8 cellular contexts compared by ENCODE assay signal in the genomic region with DNA sequence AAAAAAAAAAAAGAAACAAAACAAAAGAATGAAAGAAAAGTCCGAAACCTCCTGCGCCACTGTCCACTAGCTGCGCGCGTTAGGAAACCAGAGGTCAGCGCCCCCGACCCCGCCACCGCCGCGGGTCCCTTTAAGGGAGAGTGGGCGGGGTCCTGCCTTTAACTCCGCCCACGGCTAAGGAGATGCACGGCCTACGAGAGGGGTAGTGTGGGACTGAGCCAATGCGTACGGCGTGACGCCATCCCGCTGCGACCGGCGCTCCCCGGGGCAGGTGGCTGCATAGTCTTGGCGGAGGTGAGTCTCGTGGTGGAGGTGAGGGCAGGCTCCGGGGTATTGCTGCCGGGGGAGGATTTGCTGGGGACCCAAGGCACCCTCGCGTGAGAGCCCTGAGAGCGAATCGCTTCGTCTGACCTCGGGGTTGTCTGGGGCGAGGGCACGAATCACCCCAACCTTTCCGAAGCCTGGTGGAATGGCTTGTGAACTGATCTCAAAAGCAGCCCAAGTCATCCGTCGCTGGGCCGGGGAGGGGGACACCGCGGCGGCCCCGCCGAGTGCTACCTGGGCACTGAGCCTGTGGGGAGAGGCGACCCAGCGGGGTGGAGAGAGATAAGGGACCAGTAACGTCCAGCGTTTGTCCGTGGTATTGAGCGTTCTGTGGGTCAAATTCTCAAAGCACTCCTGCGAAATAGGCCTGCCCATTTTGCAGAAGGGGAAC. TPM values are rescaled to one million over a fixed set of nuclear protein-coding genes. Genes with fewer than 3 reads are reported as not detected.
DNase-seq lines count a peak whose midpoint lies in the region; ATAC-seq, FAIRE-seq and TF ChIP-seq lines count a peak whose summit lies in the region.

TSS of gene MRPS17 (plus strand) at position 241 of the 715 bp plus-strand sequence. CDS start 1,319 bp downstream, outside the sequence.

- H3K4me3 Mint-ChIP-seq in WTC11, result peak within 1 kb of the TSS; percentile 95

- peaks cover 10% of the 10 kb centered on the region for H3K36me3 ChIP-seq in bronchial epithelial cell (ENCODE audit: control insufficient read depth, insufficient read depth, low read length)
- no peaks in the 10 kb centered on the region for H3K36me3 ChIP-seq in smooth muscle cell (ENCODE audit: low read depth)

- H3K27me3 ChIP-seq in bronchial epithelial cell (ENCODE audit: control insufficient read depth, insufficient read depth, low read length) (no peaks in the 10 kb centered on the region), smooth muscle cell (ENCODE audit: low read depth) (no peaks in the 10 kb centered on the region)

- 3% methylated on average over 53 of the region's 53 CpGs for WGBS in smooth muscle cell (ENCODE audit: low lambda C conversion rate)

- H3K4me3 ChIP-seq in bronchial epithelial cell (ENCODE audit: low read depth, low read length) (peak within 1 kb of the TSS; percentile 99), smooth muscle cell (peak within 1 kb of the TSS; percentile 74)

- DNase-seq in AG08395 (ENCODE audit: low spot score) (peak; percentile 98), NCI-H2227 (lab: John Stamatoyannopoulos, UW; ENCODE audit: unreplicated experiment) (peak; percentile 92), WTC11 (ENCODE audit: low spot score) (peak; percentile 93), bronchial epithelial cell (ENCODE audit: low read depth) (peak; percentile 86), iPS-NIHi7 (ENCODE audit: extremely low spot score) (peak; percentile 99), smooth muscle cell (lab: John Stamatoyannopoulos, UW; ENCODE audit: unreplicated experiment) (peak; percentile 21)

- no peaks in the 10 kb centered on the region for H4K20me1 ChIP-seq in smooth muscle cell (ENCODE audit: low read depth)

- CTCF ChIA-PET in WTC11 (lab: Charles Lee), result interaction anchor here (0.9 to 1.9 kb wide), 3 partner anchors 13 to 310 kb away, joined by 3 to 9 read pairs (median 3); partner anchors contain the start of gene NIPSNAP2

- ATAC-seq in GM18907 (IDR thresholded peaks at IDR 0.05; ENCODE audit: unreplicated experiment) (peak; percentile 100), HG03139 (IDR thresholded peaks at IDR 0.05; ENCODE audit: unreplicated experiment) (peak; percentile 100), WTC11 (peak; percentile 99)

- peak within 1 kb of the TSS; percentile 90 for H3K4me2 ChIP-seq in smooth muscle cell

- H3K27ac Mint-ChIP-seq in WTC11, result peak within 1 kb of the TSS; percentile 93

- FAIRE-seq in bronchial epithelial cell (lab: Jason Lieb, UNC), result no peak

- no peak for TF ChIP-seq CTCF in WTC11 (IDR thresholded peaks at IDR 0.05)
- no peak for TF ChIP-seq CTCF in bronchial epithelial cell (IDR thresholded peaks at IDR 0.05; ENCODE audit: insufficient read depth, low read length, severe bottlenecking)
- TF ChIP-seq CTCF in smooth muscle cell (IDR thresholded peaks at IDR 0.05; ENCODE audit: borderline replicate concordance, insufficient read depth, poor library complexity, severe bottlenecking), result no peak

- H3K4me1 Mint-ChIP-seq in WTC11, result peaks cover 9% of the 10 kb centered on the region

- peak within 1 kb of the TSS; percentile 67 for H2AFZ ChIP-seq in smooth muscle cell (ENCODE audit: low read depth)

- no peaks in the 10 kb centered on the region for H3K4me1 ChIP-seq in smooth muscle cell (ENCODE audit: low read depth)

- peaks cover under 1% of the 10 kb centered on the region; the same call in 1 of the 2 replicates for H3K9me3 Mint-ChIP-seq in WTC11

- no peaks in the 10 kb centered on the region for H3K79me2 ChIP-seq in smooth muscle cell (ENCODE audit: low read depth)

- H3K36me3 Mint-ChIP-seq in WTC11, result peaks cover 27% of the 10 kb centered on the region

- no peak within 1 kb of the TSS for H3K27ac ChIP-seq in smooth muscle cell (ENCODE audit: low read depth)

- H3K27me3 Mint-ChIP-seq in WTC11 (ENCODE audit: low read depth), result peaks cover 2% of the 10 kb centered on the region; the same call in 1 of the 2 replicates

- peak within 1 kb of the TSS; percentile 69 for H3K9ac ChIP-seq in smooth muscle cell (ENCODE audit: low read depth)

- no peaks in the 10 kb centered on the region for H3K9me3 ChIP-seq in smooth muscle cell (replicated peaks; ENCODE audit: low read depth)

- H3F3A ChIP-seq in smooth muscle cell (ENCODE audit: low read depth), result no peaks in the 10 kb centered on the region

- POLR2A ChIA-PET in WTC11 (lab: Charles Lee), result interaction anchor here (0.6 to 1.1 kb wide), 3 partner anchors 12 to 20 kb away, joined by 4 to 8 read pairs (median 4); partner anchors contain the start of gene NIPSNAP2

TF ChIP-seq in WTC11, 78 proteins besides CTCF, POLR2A, EP300 and RAD21 (continues in another document):
- TF ChIP-seq, protein P1, sequence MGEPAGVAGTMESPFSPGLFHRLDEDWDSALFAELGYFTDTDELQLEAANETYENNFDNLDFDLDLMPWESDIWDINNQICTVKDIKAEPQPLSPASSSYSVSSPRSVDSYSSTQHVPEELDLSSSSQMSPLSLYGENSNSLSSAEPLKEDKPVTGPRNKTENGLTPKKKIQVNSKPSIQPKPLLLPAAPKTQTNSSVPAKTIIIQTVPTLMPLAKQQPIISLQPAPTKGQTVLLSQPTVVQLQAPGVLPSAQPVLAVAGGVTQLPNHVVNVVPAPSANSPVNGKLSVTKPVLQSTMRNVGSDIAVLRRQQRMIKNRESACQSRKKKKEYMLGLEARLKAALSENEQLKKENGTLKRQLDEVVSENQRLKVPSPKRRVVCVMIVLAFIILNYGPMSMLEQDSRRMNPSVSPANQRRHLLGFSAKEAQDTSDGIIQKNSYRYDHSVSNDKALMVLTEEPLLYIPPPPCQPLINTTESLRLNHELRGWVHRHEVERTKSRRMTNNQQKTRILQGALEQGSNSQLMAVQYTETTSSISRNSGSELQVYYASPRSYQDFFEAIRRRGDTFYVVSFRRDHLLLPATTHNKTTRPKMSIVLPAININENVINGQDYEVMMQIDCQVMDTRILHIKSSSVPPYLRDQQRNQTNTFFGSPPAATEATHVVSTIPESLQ (CRISPR knock-in tag; IDR thresholded peaks at IDR 0.05), result no peak
- TF ChIP-seq OVOL2 (CRISPR knock-in tag; IDR thresholded peaks at IDR 0.05; ENCODE audit: borderline replicate concordance) (no peak), CREM (CRISPR knock-in tag; IDR thresholded peaks at IDR 0.05) (peak; percentile 97), NR1H2 (CRISPR knock-in tag; IDR thresholded peaks at IDR 0.05) (no peak), SP1 (CRISPR knock-in tag; conservative IDR thresholded peaks at IDR 0.05) (peak; percentile 96), ZNF396 (CRISPR knock-in tag; IDR thresholded peaks at IDR 0.05; ENCODE audit: borderline replicate concordance) (no peak), TEAD1 (CRISPR knock-in tag; IDR thresholded peaks at IDR 0.05) (peak; percentile 89), RELA (CRISPR knock-in tag; IDR thresholded peaks at IDR 0.05; ENCODE audit: borderline replicate concordance) (no peak), ATF1 (CRISPR knock-in tag; IDR thresholded peaks at IDR 0.05) (peak; percentile 42; the same call in 1 of the 2 replicates), FOXP1 (CRISPR knock-in tag; IDR thresholded peaks at IDR 0.05; ENCODE audit: borderline replicate concordance) (peak; percentile 52; the same call in 1 of the 2 replicates)
- TF ChIP-seq, protein P2, sequence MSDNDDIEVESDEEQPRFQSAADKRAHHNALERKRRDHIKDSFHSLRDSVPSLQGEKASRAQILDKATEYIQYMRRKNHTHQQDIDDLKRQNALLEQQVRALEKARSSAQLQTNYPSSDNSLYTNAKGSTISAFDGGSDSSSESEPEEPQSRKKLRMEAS (CRISPR knock-in tag; IDR thresholded peaks at IDR 0.05), result peak; percentile 96
- TF ChIP-seq, protein P3, sequence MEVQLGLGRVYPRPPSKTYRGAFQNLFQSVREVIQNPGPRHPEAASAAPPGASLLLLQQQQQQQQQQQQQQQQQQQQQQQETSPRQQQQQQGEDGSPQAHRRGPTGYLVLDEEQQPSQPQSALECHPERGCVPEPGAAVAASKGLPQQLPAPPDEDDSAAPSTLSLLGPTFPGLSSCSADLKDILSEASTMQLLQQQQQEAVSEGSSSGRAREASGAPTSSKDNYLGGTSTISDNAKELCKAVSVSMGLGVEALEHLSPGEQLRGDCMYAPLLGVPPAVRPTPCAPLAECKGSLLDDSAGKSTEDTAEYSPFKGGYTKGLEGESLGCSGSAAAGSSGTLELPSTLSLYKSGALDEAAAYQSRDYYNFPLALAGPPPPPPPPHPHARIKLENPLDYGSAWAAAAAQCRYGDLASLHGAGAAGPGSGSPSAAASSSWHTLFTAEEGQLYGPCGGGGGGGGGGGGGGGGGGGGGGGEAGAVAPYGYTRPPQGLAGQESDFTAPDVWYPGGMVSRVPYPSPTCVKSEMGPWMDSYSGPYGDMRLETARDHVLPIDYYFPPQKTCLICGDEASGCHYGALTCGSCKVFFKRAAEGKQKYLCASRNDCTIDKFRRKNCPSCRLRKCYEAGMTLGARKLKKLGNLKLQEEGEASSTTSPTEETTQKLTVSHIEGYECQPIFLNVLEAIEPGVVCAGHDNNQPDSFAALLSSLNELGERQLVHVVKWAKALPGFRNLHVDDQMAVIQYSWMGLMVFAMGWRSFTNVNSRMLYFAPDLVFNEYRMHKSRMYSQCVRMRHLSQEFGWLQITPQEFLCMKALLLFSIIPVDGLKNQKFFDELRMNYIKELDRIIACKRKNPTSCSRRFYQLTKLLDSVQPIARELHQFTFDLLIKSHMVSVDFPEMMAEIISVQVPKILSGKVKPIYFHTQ (CRISPR knock-in tag; IDR thresholded peaks at IDR 0.05), result no peak
- TF ChIP-seq, protein P4, sequence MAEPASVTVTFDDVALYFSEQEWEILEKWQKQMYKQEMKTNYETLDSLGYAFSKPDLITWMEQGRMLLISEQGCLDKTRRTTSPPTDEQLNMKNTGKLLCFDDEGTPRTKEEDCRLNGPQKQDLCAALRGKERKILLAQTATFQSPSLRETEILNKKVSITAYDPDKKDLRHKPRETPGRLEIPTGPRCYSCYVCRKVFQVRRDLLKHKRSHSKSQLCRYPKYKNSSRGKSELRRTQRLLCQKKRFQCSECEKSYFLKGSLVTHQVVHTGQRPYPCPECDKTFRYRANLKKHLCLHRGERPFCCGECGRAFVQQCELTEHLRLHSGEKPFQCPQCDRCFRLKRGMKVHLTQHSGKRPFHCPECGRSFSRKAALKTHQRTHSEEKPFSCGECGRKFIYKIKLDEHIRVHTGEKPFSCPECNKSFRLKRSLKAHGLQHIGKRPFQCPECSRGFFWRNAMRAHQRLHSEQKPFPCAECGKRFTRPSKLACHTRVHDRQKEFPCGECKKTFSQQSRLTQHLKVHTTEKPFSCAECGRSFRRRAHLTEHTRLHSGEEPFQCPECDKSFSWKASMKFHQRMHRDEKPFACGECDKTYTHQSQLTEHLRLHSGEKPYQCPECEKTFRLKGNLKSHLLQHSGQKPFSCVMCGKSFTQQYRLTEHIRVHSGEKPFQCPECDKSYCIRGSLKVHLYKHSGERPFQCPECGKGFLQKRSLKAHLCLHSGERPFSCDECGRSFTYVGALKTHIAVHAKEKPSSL (CRISPR knock-in tag; conservative IDR thresholded peaks at IDR 0.05), result no peak

RNA-seq across cellular contexts. Expression of gene MRPS17, which starts in this region (rescaled TPM):
- 23.5 to 25.9 TPM (median 25.6 TPM) in 3 replicates for total RNA-seq in WTC11 (2021)
- 29.1 and 32.4 TPM in 2 replicates for total RNA-seq in bronchial epithelial cell
- 7.0 and 7.5 TPM in 2 replicates for total RNA-seq in smooth muscle cell
- polyA plus RNA-seq in smooth muscle cell, result 16.8 and 17.6 TPM in 2 replicates

Comparison
In these comparisons a context has a peak if more than half of its experiments do, and no peak if none do; other contexts are left out.
1. DNase-seq: peak in every context shown above with its lines; median percentile 99 in iPS-NIHi7; 98 in AG08395; 93 in WTC11; 92 in NCI-H2227; 86 in bronchial epithelial cell; 21 in smooth muscle cell.